8 cellular contexts compared by ENCODE assay signal in genomic region chr12:104303538-104304151, GRCh38. TPM values are rescaled to one million over a fixed set of nuclear protein-coding genes. Genes with fewer than 3 reads are reported as not detected.
A peak's percentile ranks its signal among the peaks of the same experiment; 100 is the strongest.
DNase-seq lines count a peak whose midpoint lies in the region; ATAC-seq and TF ChIP-seq lines count a peak whose summit lies in the region.

Gene EID3 (plus strand): TSS chr12:104303739. CDS start chr12:104303935, 196 bp downstream.

- peak within 1 kb of the TSS; percentile 67 to 84 for H3K9ac ChIP-seq in stomach smooth muscle (ENCODE audit: low read length in 2 of 2)

- ATAC-seq in GM21786 (IDR thresholded peaks at IDR 0.05; ENCODE audit: unreplicated experiment) = peak; percentile 83
- no peak for ATAC-seq in GM21717 (IDR thresholded peaks at IDR 0.05; ENCODE audit: unreplicated experiment)

- BruUV-seq in OCI-LY7 (replicated peaks; lab: Mats Ljungman, UMichigan) = no TSS peak

- no peaks in the 10 kb centered on the region for H3K9me3 ChIP-seq in OCI-LY7 (ENCODE audit: low read length)
- H3K9me3 ChIP-seq in neutrophil = no peaks in the 10 kb centered on the region
- H3K9me3 ChIP-seq in stomach smooth muscle (ENCODE audit: control insufficient read depth in 2 of 2, low read length in 2 of 2) = no peaks in the 10 kb centered on the region

- H3K4me3 ChIP-seq in OCI-LY7 (ENCODE audit: low read depth, low read length, poor library complexity, severe bottlenecking) (peak within 1 kb of the TSS; percentile 64), neutrophil (ENCODE audit: low read depth in 1 of 2, low read length in 1 of 2) (peak within 1 kb of the TSS; percentile 64 to 65), stomach smooth muscle (ENCODE audit: low read length in 2 of 2) (peak within 1 kb of the TSS; percentile 73 to 82)

- H3K27ac ChIP-seq in OCI-LY7 (ENCODE audit: low read depth, low read length, poor library complexity, severe bottlenecking) (peak within 1 kb of the TSS; percentile 47), neutrophil (peak within 1 kb of the TSS; percentile 71), stomach smooth muscle (ENCODE audit: low read length) (peak within 1 kb of the TSS; percentile 85)

- H3K27me3 ChIP-seq in neutrophil (no peaks in the 10 kb centered on the region), stomach smooth muscle (ENCODE audit: control insufficient read depth in 1 of 2, insufficient read depth in 2 of 2, low read length in 2 of 2) (no peaks in the 10 kb centered on the region)

- POLR2A ChIA-PET in OCI-LY7 (lab: Charles Lee) = interaction anchor here (0.7 to 2.9 kb wide), 9 partner anchors 9 to 980 kb away, joined by 3 to 11 read pairs (median 4); no protein-coding TSS in a partner anchor

- no peak for TF ChIP-seq CTCF in OCI-LY7 (conservative IDR thresholded peaks at IDR 0.05; ENCODE audit: low read length)
- peak; percentile 16 for TF ChIP-seq CTCF in neutrophil (IDR thresholded peaks at IDR 0.05)

- DNase-seq in DMS153 (lab: John Stamatoyannopoulos, UW) (peak; percentile 66), OCI-LY7 (ENCODE audit: low spot score) (peak; percentile 70), germinal center (ENCODE audit: low spot score) (peak; percentile 94)
- peak; percentile 90 for DNase-seq in activated naive CD4-positive, alpha-beta T cell treated with anti-CD3 and anti-CD28 coated beads, Interleukin-2, amount 50 U/mL, for 16 hours

- peaks cover 27% of the 10 kb centered on the region for H3K4me1 ChIP-seq in OCI-LY7 (ENCODE audit: insufficient read depth, low read length, poor library complexity, severe bottlenecking)
- H3K4me1 ChIP-seq in neutrophil (ENCODE audit: control insufficient read depth in 1 of 2, insufficient read depth in 1 of 2, low read depth in 1 of 2, low read length in 1 of 2) = peaks cover 20 to 30% of the 10 kb centered on the region in 2 experiments
- peaks cover 25% of the 10 kb centered on the region for H3K4me1 ChIP-seq in stomach smooth muscle (ENCODE audit: control insufficient read depth, insufficient read depth, low read length)

- H2AFZ ChIP-seq in OCI-LY7 (ENCODE audit: low read length) = no peak within 1 kb of the TSS

- H4K20me1 ChIP-seq in OCI-LY7 (ENCODE audit: insufficient read depth, low read length) = peaks cover 30% of the 10 kb centered on the region

- peaks cover 98% of the 10 kb centered on the region for H3K79me2 ChIP-seq in OCI-LY7 (ENCODE audit: insufficient read depth, low read depth, low read length)

- H3K36me3 ChIP-seq in OCI-LY7 (ENCODE audit: insufficient read depth, low read length) (peaks cover 85% of the 10 kb centered on the region), neutrophil (peaks cover 7% of the 10 kb centered on the region), stomach smooth muscle (ENCODE audit: control insufficient read depth in 2 of 2, insufficient read depth in 2 of 2, low read length in 2 of 2) (no peaks in the 10 kb centered on the region)

- intact Hi-C loops in OCI-LY7 (cut with micrococcal nuclease; ENCODE audit: unreplicated experiment) = no loop called here

- no peaks in the 10 kb centered on the region for H3K9me2 ChIP-seq in OCI-LY7 (ENCODE audit: insufficient read depth, low read length)

- H3K4me2 ChIP-seq in OCI-LY7 (ENCODE audit: low read length) = peak within 1 kb of the TSS; percentile 63

- CTCF ChIA-PET in OCI-LY7 (lab: Charles Lee; ENCODE audit: unreplicated experiment) = interaction anchor here (2.0 kb wide), 1 partner anchor 17 kb away, joined by 7 read pairs; no protein-coding TSS in a partner anchor

RNA-seq across cellular contexts. Expression of gene EID3, which starts in this region (rescaled TPM):
- 7.2 and 8.2 TPM in 2 replicates for total RNA-seq in OCI-LY7 (2014; rRNA removed; shearing (Covaris generic))
- 5.1 and 5.5 TPM in 2 replicates for total RNA-seq in OCI-LY7 (2022)
